ENCODE assay signal across 14 cellular contexts in genomic region chr19:17967258-17968051, GRCh38. TPM values are rescaled to one million over a fixed set of nuclear protein-coding genes. Genes with fewer than 3 reads are reported as not detected.
A peak's percentile ranks its signal among the peaks of the same experiment; 100 is the strongest.
DNase-seq lines count a peak whose midpoint lies in the region; ATAC-seq and TF ChIP-seq lines count a peak whose summit lies in the region.
"Had no signal": no experiment of that assay in that cellular context is flagged by ENCODE, and none has a peak within 500 bp of the region (broad histone marks: within the 10 kb centered on the region; RNA-seq: fewer than 3 reads in every experiment).

No MANE protein-coding gene starts in this region.

- peak overlapping the region; percentile 79 for H3K4me3 Mint-ChIP-seq in WTC11
- H3K4me3 Mint-ChIP-seq: activated CD4-positive, alpha-beta memory T cell treated with anti-CD3 and anti-CD28 coated beads, Interleukin-2, amount 10 ng/mL, durations not matched to agents 7 days and 5 days; activated naive CD8-positive, alpha-beta T cell treated with anti-CD3 and anti-CD28 coated beads, Interleukin-2, amount 10 ng/mL, durations not matched to agents 7 days and 5 days; HFFc6 had no signal

- no peaks in the 10 kb centered on the region for H3K36me3 ChIP-seq in left ventricle myocardium inferior
- H3K36me3 ChIP-seq in heart left ventricle = no peaks in the 10 kb centered on the region
- H3K36me3 ChIP-seq in testis (ENCODE audit: low read depth, missing control alignments) = no peaks in the 10 kb centered on the region
- H3K36me3 ChIP-seq in SJCRH30 = no peaks in the 10 kb centered on the region

- no peaks in the 10 kb centered on the region for H3K9me3 Mint-ChIP-seq in WTC11
- H3K9me3 Mint-ChIP-seq: activated CD4-positive, alpha-beta memory T cell treated with anti-CD3 and anti-CD28 coated beads, Interleukin-2, amount 10 ng/mL, durations not matched to agents 7 days and 5 days; activated naive CD8-positive, alpha-beta T cell treated with anti-CD3 and anti-CD28 coated beads, Interleukin-2, amount 10 ng/mL, durations not matched to agents 7 days and 5 days; HFFc6; natural killer cell had no signal

- no peaks in the 10 kb centered on the region for H3K36me3 Mint-ChIP-seq in WTC11
- H3K36me3 Mint-ChIP-seq: activated naive CD8-positive, alpha-beta T cell treated with anti-CD3 and anti-CD28 coated beads, Interleukin-2, amount 10 ng/mL, durations not matched to agents 7 days and 5 days; natural killer cell had no signal

- H3K27ac ChIP-seq in left ventricle myocardium inferior (replicated peaks) (no peak overlapping the region), heart left ventricle (no peak overlapping the region), testis (no peak overlapping the region), SJCRH30 (no peak overlapping the region)

- no peak for DNase-seq in left ventricle myocardium inferior
- DNase-seq in heart left ventricle = no peak
- no peak for DNase-seq in WTC11 (ENCODE audit: low spot score)
- peak; percentile 41 for DNase-seq in left kidney (ENCODE audit: low read depth, low spot score)
- no peak for DNase-seq in testis
- no peak for DNase-seq in SJCRH30
- DNase-seq: activated CD4-positive, alpha-beta memory T cell treated with anti-CD3 and anti-CD28 coated beads, Interleukin-2, amount 10 ng/mL, durations not matched to agents 7 days and 5 days; activated naive CD8-positive, alpha-beta T cell treated with anti-CD3 and anti-CD28 coated beads, Interleukin-2, amount 10 ng/mL, durations not matched to agents 7 days and 5 days; effector CD4-positive, alpha-beta T cell; HFFc6; hippocampal formation; natural killer cell had no signal

- TF ChIP-seq POLR2A in heart left ventricle (IDR thresholded peaks at IDR 0.05) = no peak
- TF ChIP-seq POLR2A in testis (IDR thresholded peaks at IDR 0.05) = no peak

- ATAC-seq in heart left ventricle = no peak
- no peak for ATAC-seq in WTC11
- ATAC-seq in HG03439 (IDR thresholded peaks at IDR 0.05; ENCODE audit: unreplicated experiment) = no peak
- no peak for ATAC-seq in HG03159 (IDR thresholded peaks at IDR 0.05; ENCODE audit: unreplicated experiment)

- TF ChIP-seq CTCF in left ventricle myocardium inferior (IDR thresholded peaks at IDR 0.05; ENCODE audit: borderline replicate concordance) (no peak), heart left ventricle (IDR thresholded peaks at IDR 0.05) (no peak), WTC11 (IDR thresholded peaks at IDR 0.05) (no peak), testis (IDR thresholded peaks at IDR 0.05) (no peak)

- peaks cover 12% of the 10 kb centered on the region for H3K4me1 Mint-ChIP-seq in WTC11

- peaks cover 7% of the 10 kb centered on the region for H3K4me1 ChIP-seq in left ventricle myocardium inferior
- peaks cover 0 to 16% (median 0%) of the 10 kb centered on the region in 12 donors for H3K4me1 ChIP-seq in heart left ventricle
- H3K4me1 ChIP-seq in testis = no peaks in the 10 kb centered on the region
- no peaks in the 10 kb centered on the region for H3K4me1 ChIP-seq in SJCRH30

- H3K27ac Mint-ChIP-seq in WTC11 = no peak overlapping the region
- H3K27ac Mint-ChIP-seq: activated CD4-positive, alpha-beta memory T cell treated with anti-CD3 and anti-CD28 coated beads, Interleukin-2, amount 10 ng/mL, durations not matched to agents 7 days and 5 days; activated naive CD8-positive, alpha-beta T cell treated with anti-CD3 and anti-CD28 coated beads, Interleukin-2, amount 10 ng/mL, durations not matched to agents 7 days and 5 days; HFFc6; natural killer cell had no signal

- POLR2A ChIA-PET in WTC11 (lab: Charles Lee) = interaction anchor here (0.6 kb wide), 1 partner anchor 401 kb away, joined by 3 read pairs; no protein-coding TSS in a partner anchor

- H3K9me3 ChIP-seq in left ventricle myocardium inferior (replicated peaks) (no peaks in the 10 kb centered on the region), heart left ventricle (no peaks in the 10 kb centered on the region), testis (no peaks in the 10 kb centered on the region), SJCRH30 (replicated peaks) (no peaks in the 10 kb centered on the region)

- peaks cover 95% of the 10 kb centered on the region for H3K27me3 ChIP-seq in left ventricle myocardium inferior (ENCODE audit: low read depth)
- peaks cover 7 to 75% (median 35%) of the 10 kb centered on the region in 9 donors for H3K27me3 ChIP-seq in heart left ventricle
- H3K27me3 ChIP-seq in testis = no peaks in the 10 kb centered on the region
- peaks cover 42% of the 10 kb centered on the region for H3K27me3 ChIP-seq in SJCRH30

- intact Hi-C loops in left ventricle myocardium inferior (cut with micrococcal nuclease) (no loop called here), heart left ventricle (cut with DNase I) (no loop called here), testis (cut with DNase I; ENCODE audit: low total_unique reads) (no loop called here)

- H3K4me3 ChIP-seq in left ventricle myocardium inferior (peak overlapping the region; percentile 23), heart left ventricle (peak overlapping the region in 2 of 12 donors; percentile 21 to 25), testis (peak overlapping the region; percentile 34 to 43), SJCRH30 (no peak overlapping the region)

- 0 to 9% (median 6%) methylated on average over 14 to 35 of the region's 35 CpGs for WGBS in heart left ventricle, 4 donors
- WGBS in testis, 2 donors = 1 to 15% methylated on average over 17 to 30 of the region's 35 CpGs

- CTCF ChIA-PET in WTC11 (lab: Charles Lee) = interaction anchor here (0.6 to 2.8 kb wide), 8 partner anchors 20 to 362 kb away, joined by 3 to 10 read pairs (median 4); partner anchors contain the start of gene CCDC124

- peaks cover 14% of the 10 kb centered on the region for H3K27me3 Mint-ChIP-seq in WTC11 (ENCODE audit: low read depth)

TF ChIP-seq in WTC11, 78 proteins besides CTCF, POLR2A, EP300 and RAD21:
- TF ChIP-seq PRDM15 (CRISPR knock-in tag; IDR thresholded peaks at IDR 0.05) = peak; percentile 33; the same call in 1 of the 2 replicates
- TF ChIP-seq NR1H2 (CRISPR knock-in tag; IDR thresholded peaks at IDR 0.05) = no peak
- TF ChIP-seq ZNF423 (CRISPR knock-in tag; IDR thresholded peaks at IDR 0.05) = peak; percentile 79
- no peak for TF ChIP-seq GTF2I (CRISPR knock-in tag; conservative IDR thresholded peaks at IDR 0.05)
- TF ChIP-seq SMAD4 (CRISPR knock-in tag; IDR thresholded peaks at IDR 0.05) = no peak

RNA-seq across cellular contexts. Expression of gene KCNN1, which starts 0.5 kb away (rescaled TPM):
- 0.38 TPM for total RNA-seq in left ventricle myocardium inferior
- under 1 TPM in 2 of 9 donors, not detected in 7; 0.07 to 0.27 TPM for total RNA-seq in heart left ventricle
- under 1 TPM; 0.03 to 0.08 TPM for polyA plus RNA-seq in heart left ventricle
- 15.3 to 18.0 TPM (median 17.2 TPM) in 3 replicates for total RNA-seq in WTC11 (2021)
- total RNA-seq in testis = 10 to 100 TPM; 10.3 to 15.9 TPM
- polyA plus RNA-seq in testis (ENCODE audit: insufficient read depth, low read depth, low replicate concordance) = 4.4 TPM
- not detected in 2 replicates for total RNA-seq in SJCRH30 (2014; rRNA removed; shearing (Covaris generic))
- total RNA-seq: activated CD4-positive, alpha-beta memory T cell treated with anti-CD3 and anti-CD28 coated beads, Interleukin-2, amount 10 ng/mL, durations not matched to agents 7 days and 5 days; activated naive CD8-positive, alpha-beta T cell treated with anti-CD3 and anti-CD28 coated beads, Interleukin-2, amount 10 ng/mL, durations not matched to agents 7 days and 5 days; HFFc6; natural killer cell had no signal

RNA-seq across cellular contexts. Expression of gene CCDC124, which starts 34.6 kb away (rescaled TPM):
- total RNA-seq in left ventricle myocardium inferior (87.4 TPM), heart left ventricle (100 to 1,000 TPM in 1 of 9 donors, 10 to 100 TPM in 8; 45.4 to 115 (median 66.1) TPM), WTC11 (2021) (152 to 159 TPM (median 156 TPM) in 3 replicates), testis (10 to 100 TPM; 51.5 to 69.5 TPM)
- polyA plus RNA-seq in heart left ventricle (100 to 1,000 TPM; 157 to 195 TPM), testis (ENCODE audit: insufficient read depth, low read depth, low replicate concordance) (75.0 TPM)
- 106 and 111 TPM in 2 replicates for total RNA-seq in SJCRH30 (2014; rRNA removed; shearing (Covaris generic))

RNA-seq across cellular contexts. Expression of gene ARRDC2, which starts 40.5 kb away (rescaled TPM):
- total RNA-seq in left ventricle myocardium inferior = 16.6 TPM
- total RNA-seq in heart left ventricle = 10 to 100 TPM in 4 of 9 donors, 1 to 10 TPM in 5; 5.8 to 35.5 (median 9.9) TPM
- 10 to 100 TPM; 14.9 to 26.1 TPM for polyA plus RNA-seq in heart left ventricle
- total RNA-seq in WTC11 (2021) = 9.2 to 9.9 TPM (median 9.8 TPM) in 3 replicates
- 10 to 100 TPM; 13.0 to 15.3 TPM for total RNA-seq in testis
- polyA plus RNA-seq in testis (ENCODE audit: insufficient read depth, low read depth, low replicate concordance) = 10.3 TPM
- total RNA-seq in SJCRH30 (2014; rRNA removed; shearing (Covaris generic)) = 1.9 and 2.0 TPM in 2 replicates
